Comparison of ENCODE assay signal across 9 cellular contexts in the genomic region with DNA sequence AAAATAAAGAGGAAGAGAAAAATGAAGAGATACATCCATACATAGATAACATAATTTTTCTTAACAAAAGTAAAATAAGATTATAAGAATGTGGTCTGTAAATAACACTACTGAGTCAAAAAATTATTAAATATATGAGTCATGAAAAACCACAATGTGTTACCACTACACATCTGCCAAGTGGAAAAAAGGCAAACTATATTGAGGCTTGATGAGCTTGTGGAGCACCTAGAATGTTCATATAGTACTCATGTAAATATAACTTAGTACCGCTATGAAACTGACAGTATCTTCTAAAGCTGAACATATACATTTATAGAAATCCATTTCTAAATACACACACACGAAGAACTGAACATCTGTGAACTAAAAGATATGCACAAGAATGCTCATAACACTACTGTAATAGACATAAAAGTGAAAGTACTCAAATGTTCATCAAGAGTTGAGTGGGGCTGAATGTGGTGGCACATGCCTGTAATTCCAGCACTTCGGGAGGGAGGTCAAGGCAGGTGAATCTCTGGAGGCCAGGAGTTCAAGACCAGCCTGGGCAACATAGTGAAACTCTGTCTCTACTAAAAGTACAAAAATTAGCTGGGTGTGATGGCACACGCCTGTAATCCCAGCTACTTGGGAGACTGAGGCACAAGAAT. TPM values are rescaled to one million over a fixed set of nuclear protein-coding genes. Genes with fewer than 3 reads are reported as not detected.
DNase-seq lines count a peak whose midpoint lies in the region; ATAC-seq, FAIRE-seq and TF ChIP-seq lines count a peak whose summit lies in the region.
"Had no signal": no experiment of that assay in that cellular context is flagged by ENCODE, and none has a peak within 500 bp of the region (broad histone marks: within the 10 kb centered on the region; RNA-seq: fewer than 3 reads in every experiment).

No MANE protein-coding gene starts in this region.

- TF ChIP-seq CTCF in Peyer's patch (IDR thresholded peaks at IDR 0.05): no peak
- no peak for TF ChIP-seq CTCF in lower leg skin (IDR thresholded peaks at IDR 0.05)
- TF ChIP-seq CTCF in pancreas (IDR thresholded peaks at IDR 0.05): no peak

- H3K9me3 Mint-ChIP-seq in natural killer cell treated with Interleukin-12 subunit alpha and Interleukin-12 subunit beta and Interleukin-15 and Interleukin-18, amount 100 ng/mL, for 72 hours: peaks cover 13% of the 10 kb centered on the region

- no peaks in the 10 kb centered on the region for H3K27me3 Mint-ChIP-seq in natural killer cell treated with Interleukin-12 subunit alpha and Interleukin-12 subunit beta and Interleukin-15 and Interleukin-18, amount 100 ng/mL, for 72 hours

- peaks cover 26% of the 10 kb centered on the region for H3K36me3 Mint-ChIP-seq in natural killer cell treated with Interleukin-12 subunit alpha and Interleukin-12 subunit beta and Interleukin-15 and Interleukin-18, amount 100 ng/mL, for 72 hours

- no peaks in the 10 kb centered on the region for H3K36me3 ChIP-seq in Peyer's patch
- H3K36me3 ChIP-seq in pancreas: no peaks in the 10 kb centered on the region

- ATAC-seq in HG02759 (IDR thresholded peaks at IDR 0.05; ENCODE audit: unreplicated experiment) (peak; percentile 97), pancreas (no peak)
- ATAC-seq in natural killer cell treated with Interleukin-12 subunit alpha and Interleukin-12 subunit beta and Interleukin-15 and Interleukin-18, amount 100 ng/mL, for 72 hours: peak; percentile 95
- ATAC-seq: A549 had no signal

- peaks cover 0 to 10% (median 0%) of the 10 kb centered on the region in 4 donors for H3K4me1 ChIP-seq in Peyer's patch
- H3K4me1 ChIP-seq in pancreas: no peaks in the 10 kb centered on the region
- H3K4me1 ChIP-seq: A549 had no signal

- H3K27ac ChIP-seq in Peyer's patch (no peak overlapping the region), pancreas (no peak overlapping the region)
- H3K27ac ChIP-seq: A549 had no signal

- no peak for FAIRE-seq in pancreas (lab: Jason Lieb, UNC)
- FAIRE-seq: A549 had no signal

- H3K4me3 Mint-ChIP-seq in natural killer cell treated with Interleukin-12 subunit alpha and Interleukin-12 subunit beta and Interleukin-15 and Interleukin-18, amount 100 ng/mL, for 72 hours: peak overlapping the region; percentile 86

- H3K4me1 Mint-ChIP-seq in natural killer cell treated with Interleukin-12 subunit alpha and Interleukin-12 subunit beta and Interleukin-15 and Interleukin-18, amount 100 ng/mL, for 72 hours (ENCODE audit: low read depth in 2 of 2): peaks cover 44 to 45% of the 10 kb centered on the region in 2 donors

- intact Hi-C loops in lower leg skin (cut with DNase I; ENCODE audit: low total_unique reads) (no loop called here), pancreas (cut with DNase I) (no loop called here)

- DNase-seq in activated CD4-positive, alpha-beta T cell treated with anti-CD3 and anti-CD28 coated beads for 48 hours: peak; percentile 49
- no peak for DNase-seq in activated CD4-positive, alpha-beta T cell treated with anti-CD3 and anti-CD28 coated beads, Interleukin-2, amount 50 U/mL, for 1 hour
- DNase-seq in RPMI7951 (ENCODE audit: low read depth): peak; percentile 58
- no peak for DNase-seq in natural killer cell treated with Interleukin-12 subunit alpha and Interleukin-12 subunit beta and Interleukin-15 and Interleukin-18, amount 100 ng/mL, for 72 hours (ENCODE audit: low spot score)
- no peak for DNase-seq in Peyer's patch
- DNase-seq in lower leg skin (ENCODE audit: low spot score in 2 of 2): no peak
- no peak for DNase-seq in pancreas

- 81 to 85% methylated on average over 4 of the region's 4 CpGs for WGBS in lower leg skin, 2 donors
- WGBS in pancreas, 2 donors: 75 to 76% methylated on average over 4 of the region's 4 CpGs

- no peak overlapping the region for H3K4me3 ChIP-seq in Peyer's patch
- no peak overlapping the region for H3K4me3 ChIP-seq in lower leg skin (ENCODE audit: low read depth, poor library complexity, severe bottlenecking)
- no peak overlapping the region for H3K4me3 ChIP-seq in pancreas
- H3K4me3 ChIP-seq: A549 had no signal

- peaks cover 0 to 5% (median 0%) of the 10 kb centered on the region in 4 donors for H3K9me3 ChIP-seq in Peyer's patch
- H3K9me3 ChIP-seq in pancreas: no peaks in the 10 kb centered on the region
- H3K9me3 ChIP-seq: A549 had no signal

- no peaks in the 10 kb centered on the region for H3K27me3 ChIP-seq in Peyer's patch
- H3K27me3 ChIP-seq in pancreas: no peaks in the 10 kb centered on the region

- H3K27ac Mint-ChIP-seq in natural killer cell treated with Interleukin-12 subunit alpha and Interleukin-12 subunit beta and Interleukin-15 and Interleukin-18, amount 100 ng/mL, for 72 hours: peak overlapping the region; percentile 89 to 99

- no peak for TF ChIP-seq POLR2A in Peyer's patch (IDR thresholded peaks at IDR 0.05)
- TF ChIP-seq POLR2A in lower leg skin (IDR thresholded peaks at IDR 0.05): no peak

RNA-seq across cellular contexts. Expression of a gene that starts 18.5 kb away (rescaled TPM):
- total RNA-seq in RPMI7951 (2014; rRNA removed; shearing (Covaris generic)): 61.8 and 75.8 TPM in 2 replicates
- total RNA-seq in natural killer cell treated with Interleukin-12 subunit alpha and Interleukin-12 subunit beta and Interleukin-15 and Interleukin-18, amount 100 ng/mL, for 72 hours: 10 to 100 TPM; 36.6 to 88.6 TPM
- 100 to 1,000 TPM in 2 of 4 donors, 10 to 100 TPM in 2; 47.0 to 180 (median 90.0) TPM for total RNA-seq in Peyer's patch
- total RNA-seq in lower leg skin: 10 to 100 TPM in 1 of 4 donors, 1 to 10 TPM in 3; 5.6 to 16.2 (median 8.3) TPM
- total RNA-seq in pancreas: 10 to 100 TPM in 2 of 6 donors, 1 to 10 TPM in 4; 3.6 to 18.4 (median 4.2) TPM
- polyA plus RNA-seq in pancreas: 1 to 10 TPM; 2.1 to 3.5 TPM

RNA-seq across cellular contexts. Expression of a gene that starts 23.8 kb away (rescaled TPM):
- total RNA-seq in RPMI7951 (2014; rRNA removed; shearing (Covaris generic)): 58.0 and 66.7 TPM in 2 replicates
- 100 to 1,000 TPM; 154 to 241 TPM for total RNA-seq in natural killer cell treated with Interleukin-12 subunit alpha and Interleukin-12 subunit beta and Interleukin-15 and Interleukin-18, amount 100 ng/mL, for 72 hours
- total RNA-seq in Peyer's patch (10 to 100 TPM; 19.7 to 91.6 (median 26.9) TPM), lower leg skin (10 to 100 TPM in 2 of 4 donors, 1 to 10 TPM in 2; 6.6 to 14.0 (median 10.4) TPM), pancreas (1 to 10 TPM; 1.3 to 8.5 (median 3.0) TPM)
- polyA plus RNA-seq in pancreas: 1 to 10 TPM; 3.8 to 4.9 TPM

RNA-seq across cellular contexts. Expression of a gene that starts 48.8 kb away (rescaled TPM):
- 38.8 and 40.6 TPM in 2 replicates for total RNA-seq in RPMI7951 (2014; rRNA removed; shearing (Covaris generic))
- 10 to 100 TPM; 28.0 to 32.6 TPM for total RNA-seq in natural killer cell treated with Interleukin-12 subunit alpha and Interleukin-12 subunit beta and Interleukin-15 and Interleukin-18, amount 100 ng/mL, for 72 hours
- total RNA-seq in Peyer's patch (10 to 100 TPM; 15.1 to 24.9 (median 20.9) TPM), lower leg skin (10 to 100 TPM; 16.5 to 34.5 (median 24.3) TPM), pancreas (10 to 100 TPM; 11.2 to 17.9 (median 15.2) TPM)
- 10 to 100 TPM; 11.2 to 16.7 TPM for polyA plus RNA-seq in pancreas

RNA-seq across cellular contexts. Expression of a gene that starts 48.8 kb away (rescaled TPM):
- 17.1 and 17.5 TPM in 2 replicates for total RNA-seq in RPMI7951 (2014; rRNA removed; shearing (Covaris generic))
- 10 to 100 TPM; 30.1 to 30.9 TPM for total RNA-seq in natural killer cell treated with Interleukin-12 subunit alpha and Interleukin-12 subunit beta and Interleukin-15 and Interleukin-18, amount 100 ng/mL, for 72 hours
- 10 to 100 TPM in 1 of 4 donors, 1 to 10 TPM in 3; 8.3 to 12.4 (median 8.8) TPM for total RNA-seq in Peyer's patch
- 10 to 100 TPM in 3 of 4 donors, 1 to 10 TPM in 1; 7.5 to 19.3 (median 13.4) TPM for total RNA-seq in lower leg skin
- 10 to 100 TPM in 1 of 6 donors, 1 to 10 TPM in 5; 5.5 to 11.5 (median 7.3) TPM for total RNA-seq in pancreas
- 1 to 10 TPM; 2.0 to 3.6 TPM for polyA plus RNA-seq in pancreas

Comparison
In these comparisons a context has a peak if more than half of its experiments do, and no peak if none do; other contexts are left out.
1. DNase-seq: peak in activated CD4-positive, alpha-beta T cell treated with anti-CD3 and anti-CD28 coated beads for 48 hours (single experiment) and RPMI7951 (single experiment); none in activated CD4-positive, alpha-beta T cell treated with anti-CD3 and anti-CD28 coated beads, Interleukin-2, amount 50 U/mL, for 1 hour (single experiment), natural killer cell treated with Interleukin-12 subunit alpha and Interleukin-12 subunit beta and Interleukin-15 and Interleukin-18, amount 100 ng/mL, for 72 hours (single experiment), Peyer's patch (0 of 3), lower leg skin (0 of 2) and pancreas (0 of 6).
2. ATAC-seq: peak in HG02759 (single experiment) and natural killer cell treated with Interleukin-12 subunit alpha and Interleukin-12 subunit beta and Interleukin-15 and Interleukin-18, amount 100 ng/mL, for 72 hours (2 of 2); none in pancreas (0 of 4).